In the genomic region with DNA sequence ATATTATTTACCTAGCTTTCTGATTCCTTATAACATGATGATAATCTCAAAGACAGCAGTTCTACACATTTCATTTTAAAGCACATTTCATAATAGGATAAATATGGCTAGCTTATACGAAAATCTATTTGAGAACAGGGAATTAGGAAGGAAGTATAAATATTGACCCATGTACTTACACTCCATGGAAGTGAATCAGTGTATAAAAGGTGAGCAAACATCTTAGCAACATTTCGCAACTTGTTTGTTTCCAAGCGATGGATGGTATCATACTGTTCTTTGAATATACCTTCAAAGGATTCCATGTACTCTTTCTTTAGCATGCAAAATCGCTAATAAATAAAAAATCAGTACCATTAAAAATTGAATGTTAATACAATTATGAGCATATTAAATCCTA, we compare ENCODE assay signal across 19 cellular contexts. TPM values are rescaled to one million over a fixed set of nuclear protein-coding genes. Genes with fewer than 3 reads are reported as not detected.
DNase-seq lines count a peak whose midpoint lies in the region; ATAC-seq and TF ChIP-seq lines count a peak whose summit lies in the region.
"Had no signal": no experiment of that assay in that cellular context is flagged by ENCODE, and none has a peak within 500 bp of the region (broad histone marks: within the 10 kb centered on the region; RNA-seq: fewer than 3 reads in every experiment).

No MANE protein-coding gene starts in this region.

- no peaks in the 10 kb centered on the region for H3K79me2 ChIP-seq in PC-3 (ENCODE audit: low read length)

- H2BK120ac ChIP-seq in IMR-90 (ENCODE audit: low read depth, low read length) = no peak overlapping the region

- TF ChIP-seq POLR2A in IMR-90 (IDR thresholded peaks at IDR 0.05; ENCODE audit: low read depth, low read length) = no peak

- no peak overlapping the region for H4K5ac ChIP-seq in IMR-90 (ENCODE audit: low read depth, low read length)

- H3K36me3 ChIP-seq in IMR-90 (ENCODE audit: control insufficient read depth, insufficient read depth, low read length) (peaks cover 12% of the 10 kb centered on the region), PC-3 (ENCODE audit: low read depth, low read length) (peaks cover 30% of the 10 kb centered on the region; the same call in 1 of the 2 replicates), left lung (peaks cover 0 to 84% of the 10 kb centered on the region in 2 donors), right atrium auricular region (peaks cover 31% of the 10 kb centered on the region)

- H3K79me1 ChIP-seq in IMR-90 (ENCODE audit: low read depth in 1 of 2, low read length in 2 of 2) = no peaks in the 10 kb centered on the region; a peak in 1 of 4 replicates

- H3K14ac ChIP-seq in IMR-90 (replicated peaks; ENCODE audit: low read depth, low read length) = no peak overlapping the region

- H3K4ac ChIP-seq in IMR-90 (ENCODE audit: low read depth, low read length) = no peak overlapping the region

- no peak overlapping the region for H3K9ac ChIP-seq in IMR-90 (ENCODE audit: low read depth, low read length)
- no peak overlapping the region for H3K9ac ChIP-seq in PC-3 (ENCODE audit: low read length)

- H3K4me2 ChIP-seq in IMR-90 (ENCODE audit: low read depth, low read length) (no peak overlapping the region), PC-3 (ENCODE audit: low read length) (peak overlapping the region; percentile 26; the same call in 1 of the 2 replicates)

- H3K4me1 ChIP-seq in IMR-90 (ENCODE audit: control insufficient read depth, insufficient read depth, low read length) = no peaks in the 10 kb centered on the region
- peaks cover 15% of the 10 kb centered on the region for H3K4me1 ChIP-seq in PC-3 (ENCODE audit: insufficient read depth, low read length)
- no peaks in the 10 kb centered on the region for H3K4me1 ChIP-seq in left lung
- H3K4me1 ChIP-seq in right atrium auricular region = no peaks in the 10 kb centered on the region
- H3K4me1 ChIP-seq: sigmoid colon had no signal

- no peak overlapping the region for H4K91ac ChIP-seq in IMR-90 (ENCODE audit: insufficient read depth, low read depth, low read length)

- no peak overlapping the region for H2BK15ac ChIP-seq in IMR-90 (ENCODE audit: low read depth, low read length)

- no peaks in the 10 kb centered on the region for H3K9me2 ChIP-seq in PC-3 (replicated peaks; ENCODE audit: low read length)

- ATAC-seq in IMR-90 (ENCODE audit: low read depth) = no peak
- peak; percentile 96 for ATAC-seq in PC-3
- ATAC-seq in left lung = peak; percentile 79
- ATAC-seq in HG03520 (IDR thresholded peaks at IDR 0.05; ENCODE audit: unreplicated experiment) = no peak
- ATAC-seq: stimulated activated naive CD8-positive, alpha-beta T cell treated with anti-CD3 and anti-CD28 coated beads, Interleukin-15, Interleukin-2, amounts not matched to agents 100 U/mL and 50 U/mL, for 24 hours had no signal

- CTCF ChIA-PET in IMR-90 (lab: Yijun Ruan, JAX) (no interaction called here), PC-3 (lab: Charles Lee) (no interaction called here)

- no peak overlapping the region for H3K18ac ChIP-seq in IMR-90 (ENCODE audit: low read depth, low read length)

- H3F3A ChIP-seq in PC-3 (ENCODE audit: low read length, unreplicated experiment) = no peaks in the 10 kb centered on the region

- no TSS peak for BruUV-seq in IMR-90 (replicated peaks; lab: Mats Ljungman, UMichigan)
- BruUV-seq in PC-3 (replicated peaks; lab: Mats Ljungman, UMichigan) = no TSS peak

- intact Hi-C loops in IMR-90 (cut with micrococcal nuclease) (no loop called here), PC-3 (cut with micrococcal nuclease) (loop anchor here (1.0 to 5.0 kb wide), 3 partner anchors 9 to 123 kb away; no protein-coding TSS in a partner anchor), left lung (cut with DNase I) (no loop called here)

- no peak overlapping the region for H2AFZ ChIP-seq in IMR-90 (replicated peaks; ENCODE audit: low read length, poor library complexity)
- no peak overlapping the region for H2AFZ ChIP-seq in PC-3 (ENCODE audit: low read length)

- in situ Hi-C loops in IMR-90 (cut with MboI; ENCODE audit: low sequenced_read_pairs) = no loop called here

- DNase-seq in DMS153 (lab: John Stamatoyannopoulos, UW) (peak; percentile 68), IMR-90 (no peak), PC-3 (peak; percentile 78), left lung (no peak), right atrium auricular region (ENCODE audit: low spot score) (no peak), NCI-H1436 treated with DMSO at 0.1 percent for 48 hours (lab: John Stamatoyannopoulos, UW) (no peak)
- DNase-seq: activated CD4-positive, alpha-beta T cell treated with anti-CD3 and anti-CD28 coated beads, Interleukin-2, amount 50 U/mL, for 1 hour; aorta; Calu3; islet precursor cell; NCI-H187; NCI-H524 treated with DMSO at 0.1 percent for 48 hours; Right ventricle myocardium superior; sigmoid colon; stimulated activated naive CD8-positive, alpha-beta T cell treated with anti-CD3 and anti-CD28 coated beads, Interleukin-15, Interleukin-2, amounts not matched to agents 100 U/mL and 50 U/mL, for 24 hours; WERI-Rb-1 had no signal

- no peak overlapping the region for H3K56ac ChIP-seq in IMR-90 (ENCODE audit: extremely low read depth, insufficient read depth, low read length)

- dilution Hi-C loops in IMR-90 (cut with HindIII; ENCODE audit: low sequenced_read_pairs, unreplicated experiment) = no loop called here

- TF ChIP-seq RAD21 in IMR-90 (IDR thresholded peaks at IDR 0.05; ENCODE audit: low read length) = no peak

- H4K20me1 ChIP-seq in IMR-90 (ENCODE audit: insufficient read depth, low read length) = no peaks in the 10 kb centered on the region
- no peaks in the 10 kb centered on the region for H4K20me1 ChIP-seq in PC-3 (ENCODE audit: low read length)

- TF ChIP-seq CTCF in IMR-90 (conservative IDR thresholded peaks at IDR 0.05; ENCODE audit: low read depth, low read length) (no peak), PC-3 (conservative IDR thresholded peaks at IDR 0.05; ENCODE audit: low read depth, low read length) (no peak), left lung (IDR thresholded peaks at IDR 0.05) (no peak), right atrium auricular region (IDR thresholded peaks at IDR 0.05) (no peak)

- H2AK9ac ChIP-seq in IMR-90 (replicated peaks; ENCODE audit: low read depth, low read length, poor library complexity) = no peak overlapping the region

- H2BK20ac ChIP-seq in IMR-90 (ENCODE audit: low read depth, low read length) = no peak overlapping the region

- H3K23ac ChIP-seq in IMR-90 (ENCODE audit: low read depth, low read length) = no peak overlapping the region

- H3K27me3 ChIP-seq in IMR-90 (ENCODE audit: control insufficient read depth, insufficient read depth, low read length) = no peaks in the 10 kb centered on the region
- no peaks in the 10 kb centered on the region for H3K27me3 ChIP-seq in PC-3 (ENCODE audit: low read length)
- no peaks in the 10 kb centered on the region for H3K27me3 ChIP-seq in left lung
- H3K27me3 ChIP-seq in right atrium auricular region = no peaks in the 10 kb centered on the region
- H3K27me3 ChIP-seq: sigmoid colon had no signal

- no peak overlapping the region for H2BK5ac ChIP-seq in IMR-90 (ENCODE audit: low read depth, low read length, poor library complexity, severe bottlenecking)

- POLR2A ChIA-PET in IMR-90 (lab: Charles Lee; ENCODE audit: unreplicated experiment) = no interaction called here
- POLR2A ChIA-PET in PC-3 (lab: Charles Lee; ENCODE audit: unreplicated experiment) = no interaction called here

- H3K27ac ChIP-seq in IMR-90 (ENCODE audit: insufficient read depth, low read length) (no peak overlapping the region), PC-3 (ENCODE audit: low read length) (peak overlapping the region; percentile 59), left lung (no peak overlapping the region), right atrium auricular region (no peak overlapping the region)
- H3K27ac ChIP-seq: C4-2B, sigmoid colon, WERI-Rb-1 had no signal

- H2AK5ac ChIP-seq in IMR-90 (ENCODE audit: low read depth, low read length) = no peak overlapping the region

- H4K8ac ChIP-seq in IMR-90 (ENCODE audit: low read depth in 2 of 2, low read length in 2 of 2) = no peak overlapping the region

- no peak overlapping the region for H3K4me3 ChIP-seq in IMR-90 (ENCODE audit: insufficient read depth, low read depth, low read length)
- H3K4me3 ChIP-seq in PC-3 (ENCODE audit: low read length) = no peak overlapping the region
- H3K4me3 ChIP-seq in left lung = no peak overlapping the region
- H3K4me3 ChIP-seq in right atrium auricular region = no peak overlapping the region
- H3K4me3 ChIP-seq: lung, sigmoid colon had no signal

- H3K9me3 ChIP-seq in IMR-90 (ENCODE audit: control insufficient read depth, insufficient read depth, low read length) = no peaks in the 10 kb centered on the region
- no peaks in the 10 kb centered on the region for H3K9me3 ChIP-seq in PC-3 (ENCODE audit: low read length)
- no peaks in the 10 kb centered on the region for H3K9me3 ChIP-seq in left lung
- H3K9me3 ChIP-seq in right atrium auricular region = no peaks in the 10 kb centered on the region
- H3K9me3 ChIP-seq: sigmoid colon had no signal

- H3K9me1 ChIP-seq in IMR-90 (ENCODE audit: insufficient read depth, low read length) = no peaks in the 10 kb centered on the region

- no CpG with 5 or more reads among the region's 4 CpGs for WGBS in IMR-90 (ENCODE audit: extremely low coverage in 2 of 2, insufficient read length in 1 of 2), 2 experiments

TF ChIP-seq in IMR-90, 13 proteins besides CTCF, POLR2A, EP300 and RAD21:
- no peak for TF ChIP-seq MXI1 (IDR thresholded peaks at IDR 0.05; ENCODE audit: borderline replicate concordance, low read depth, low read length)
- TF ChIP-seq, protein P1, sequence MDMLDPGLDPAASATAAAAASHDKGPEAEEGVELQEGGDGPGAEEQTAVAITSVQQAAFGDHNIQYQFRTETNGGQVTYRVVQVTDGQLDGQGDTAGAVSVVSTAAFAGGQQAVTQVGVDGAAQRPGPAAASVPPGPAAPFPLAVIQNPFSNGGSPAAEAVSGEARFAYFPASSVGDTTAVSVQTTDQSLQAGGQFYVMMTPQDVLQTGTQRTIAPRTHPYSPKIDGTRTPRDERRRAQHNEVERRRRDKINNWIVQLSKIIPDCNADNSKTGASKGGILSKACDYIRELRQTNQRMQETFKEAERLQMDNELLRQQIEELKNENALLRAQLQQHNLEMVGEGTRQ (IDR thresholded peaks at IDR 0.05; ENCODE audit: low read depth, low read length) = no peak
- no peak for TF ChIP-seq RCOR1 (IDR thresholded peaks at IDR 0.05; ENCODE audit: insufficient replicate concordance, low read length)
- no peak for TF ChIP-seq CHD1 (IDR thresholded peaks at IDR 0.05; ENCODE audit: low read depth, low read length)
- no peak for TF ChIP-seq BHLHE40 (IDR thresholded peaks at IDR 0.05; ENCODE audit: low read depth, low read length)
- peak; percentile 75 for TF ChIP-seq CEBPB (IDR thresholded peaks at IDR 0.05; ENCODE audit: low read depth, low read length)
- TF ChIP-seq FOS (IDR thresholded peaks at IDR 0.05; ENCODE audit: low read depth, low read length) = no peak
- TF ChIP-seq MAFK (IDR thresholded peaks at IDR 0.05; ENCODE audit: low read depth, low read length) = no peak
TF ChIP-seq in IMR-90: peak in this region for 1.

RNA-seq across cellular contexts. Expression of a gene that starts 53.1 kb away (rescaled TPM):
- 17.9 and 21.1 TPM in 2 replicates for total RNA-seq in IMR-90 (2012; rRNA removed)
- 3.5 and 4.5 TPM in 2 replicates for polyA plus RNA-seq in IMR-90 (2012; rRNA removed)
- polyA plus RNA-seq in IMR-90 (2012; cell fraction: cytosol; rRNA removed) = 0.32 and 0.71 TPM in 2 replicates
- 0.60 and 5.3 TPM in 2 replicates for polyA plus RNA-seq in IMR-90 (2012; cell fraction: nucleus; rRNA removed; ENCODE audit: low replicate concordance)
- total RNA-seq in PC-3 (2014; rRNA removed) = 14.2 and 16.2 TPM in 2 replicates
- 10 to 100 TPM; 13.9 to 16.0 TPM for total RNA-seq in left lung
- total RNA-seq in right atrium auricular region = 10 to 100 TPM; 13.1 to 14.1 TPM

Comparison
In these comparisons a context has a peak if more than half of its experiments do, and no peak if none do; other contexts are left out.
1. DNase-seq: peak in DMS153 (single experiment) and PC-3 (single experiment); none in IMR-90 (single experiment), left lung (0 of 2), right atrium auricular region (single experiment) and NCI-H1436 treated with DMSO at 0.1 percent for 48 hours (single experiment).
2. ATAC-seq: peak in PC-3 (single experiment) and left lung (single experiment); none in IMR-90 (single experiment) and HG03520 (single experiment).